ENCODE assay signal across 26 cellular contexts in genomic region chr7:122577449-122578003, GRCh38.
"Had no signal": no experiment of that assay in that cellular context is flagged by ENCODE, and none has a peak within 500 bp of the region (broad histone marks: within the 10 kb centered on the region; RNA-seq: fewer than 3 reads in every experiment).

No MANE protein-coding gene starts in this region.

- H3K4me3 Mint-ChIP-seq: activated CD8-positive, alpha-beta T cell treated with anti-CD3 and anti-CD28 coated beads for 36 hours; activated naive CD4-positive, alpha-beta T cell treated with anti-CD3 and anti-CD28 coated beads, Interleukin-2, amount 50 U/mL, for 24 hours; activated naive CD8-positive, alpha-beta T cell treated with anti-CD3 and anti-CD28 coated beads, Interleukin-2, amount 50 U/mL, for 24 hours; activated T-cell treated with anti-CD3 and anti-CD28 coated beads, Interleukin-2, amount 50 U/mL, for 4 hours; endodermal cell; immature natural killer cell; mesothelial cell of epicardium; WTC11 had no signal

- H3K9me3 Mint-ChIP-seq: activated naive CD4-positive, alpha-beta T cell treated with anti-CD3 and anti-CD28 coated beads, Interleukin-2, amount 50 U/mL, for 24 hours; activated naive CD8-positive, alpha-beta T cell treated with anti-CD3 and anti-CD28 coated beads, Interleukin-2, amount 50 U/mL, for 24 hours; activated T-helper 2 cell treated with anti-CD3 and anti-CD28 coated beads, Interferon-gamma antibody, Interleukin-2, Interleukin-4, amounts not matched to agents 10 μg/mL and 5 μg/mL and 100 μg/mL, durations not matched to agents 14 hours and 24 hours and 36 hours; endodermal cell; mesothelial cell of epicardium had no signal

- H3K27ac ChIP-seq: breast epithelium, heart left ventricle, tibial nerve had no signal

- H3K4me3 ChIP-seq: breast epithelium, heart left ventricle, tibial nerve had no signal

- H3K4me1 ChIP-seq: breast epithelium, heart left ventricle, tibial nerve had no signal

- H3K9me3 ChIP-seq: breast epithelium, heart left ventricle, tibial nerve had no signal

- ATAC-seq: activated CD8-positive, alpha-beta T cell treated with anti-CD3 and anti-CD28 coated beads for 36 hours; activated naive CD8-positive, alpha-beta T cell treated with anti-CD3 and anti-CD28 coated beads, Interleukin-2, amount 50 U/mL, for 24 hours; activated T-cell treated with anti-CD3 and anti-CD28 coated beads, Interleukin-2, amount 50 U/mL, for 4 hours; esophagus mucosa; heart left ventricle; left colon; right cardiac atrium; WTC11 had no signal

- H3K27ac Mint-ChIP-seq: activated CD8-positive, alpha-beta T cell treated with anti-CD3 and anti-CD28 coated beads for 36 hours; activated naive CD4-positive, alpha-beta T cell treated with anti-CD3 and anti-CD28 coated beads, Interleukin-2, amount 50 U/mL, for 24 hours; activated naive CD8-positive, alpha-beta T cell treated with anti-CD3 and anti-CD28 coated beads, Interleukin-2, amount 50 U/mL, for 24 hours; activated T-helper 2 cell treated with anti-CD3 and anti-CD28 coated beads, Interferon-gamma antibody, Interleukin-2, Interleukin-4, amounts not matched to agents 10 μg/mL and 5 μg/mL and 100 μg/mL, durations not matched to agents 14 hours and 24 hours and 36 hours; endodermal cell; immature natural killer cell; mesothelial cell of epicardium; naive B cell; WTC11 had no signal

- FAIRE-seq: kidney had no signal

- H3K4me1 Mint-ChIP-seq: activated naive CD4-positive, alpha-beta T cell treated with anti-CD3 and anti-CD28 coated beads, Interleukin-2, amount 50 U/mL, for 24 hours; activated naive CD8-positive, alpha-beta T cell treated with anti-CD3 and anti-CD28 coated beads, Interleukin-2, amount 50 U/mL, for 24 hours; endodermal cell; immature natural killer cell; mesothelial cell of epicardium; naive B cell had no signal

- H3K36me3 ChIP-seq: breast epithelium had no signal

- H3K36me3 Mint-ChIP-seq: activated naive CD4-positive, alpha-beta T cell treated with anti-CD3 and anti-CD28 coated beads, Interleukin-2, amount 50 U/mL, for 24 hours; immature natural killer cell; mesothelial cell of epicardium; naive B cell had no signal

- DNase-seq: activated CD4-positive, alpha-beta T cell treated with anti-CD3 and anti-CD28 coated beads, Interleukin-2, amount 50 U/mL, for 1 hour; activated CD8-positive, alpha-beta T cell treated with anti-CD3 and anti-CD28 coated beads for 36 hours; activated naive CD8-positive, alpha-beta T cell treated with anti-CD3 and anti-CD28 coated beads, Interleukin-2, amount 50 U/mL, for 24 hours; activated T-cell treated with anti-CD3 and anti-CD28 coated beads, Interleukin-2, amount 50 U/mL, for 4 hours; amygdala; central memory CD4-positive, alpha-beta T cell; endodermal cell; foreskin fibroblast; heart left ventricle; hypothalamus; immature natural killer cell; kidney; left colon; naive B cell; right cardiac atrium; stimulated activated CD4-positive, alpha-beta T cell treated with anti-CD3 and anti-CD28 coated beads, Interleukin-15, amount 100 ng/mL, for 24 hours; stimulated activated CD4-positive, alpha-beta T cell treated with anti-CD3 and anti-CD28 coated beads, Interleukin-2, amount 100 ng/mL, for 24 hours; stimulated activated naive CD4-positive, alpha-beta T cell treated with Interleukin-2 at 50 U/mL for 16 hours; T1000 had no signal

- H3K27me3 ChIP-seq: breast epithelium, heart left ventricle, tibial nerve had no signal
